17 cellular contexts compared by ENCODE assay signal in genomic region chr15:59828262-59828661, GRCh38.
A peak's percentile ranks its signal among the peaks of the same experiment; 100 is the strongest.
DNase-seq lines count a peak whose midpoint lies in the region; ATAC-seq and TF ChIP-seq lines count a peak whose summit lies in the region.
"Had no signal": no experiment of that assay in that cellular context is flagged by ENCODE, and none has a peak within 500 bp of the region (broad histone marks: within the 10 kb centered on the region; RNA-seq: fewer than 3 reads in every experiment).

No MANE protein-coding gene starts in this region.

- DNase-seq in MCF 10A (ENCODE audit: unreplicated experiment) (no peak), breast epithelium (ENCODE audit: low spot score in 2 of 2) (no peak), SJSA1 (ENCODE audit: low read depth in 1 of 2, low spot score in 2 of 2) (peak in 1 of 2 experiments; percentile 23), foreskin keratinocyte (peak; percentile 46 to 72), ovary (no peak), dorsolateral prefrontal cortex (no peak)
- DNase-seq: CD8-positive, alpha-beta T cell; COR-L47; DMS153; DMS79 treated with DMSO at 0.1 percent for 48 hours; EL; GM23248 had no signal

- no peak overlapping the region for H3K4me3 ChIP-seq in breast epithelium
- H3K4me3 ChIP-seq in SJSA1 = no peak overlapping the region; the same call in 1 of the 2 replicates
- no peak overlapping the region for H3K4me3 ChIP-seq in ovary
- no peak overlapping the region for H3K4me3 ChIP-seq in dorsolateral prefrontal cortex
- H3K4me3 ChIP-seq: GM23248 had no signal

- intact Hi-C loops in MCF 10A (cut with micrococcal nuclease) = no loop called here
- intact Hi-C loops in breast epithelium (cut with DNase I; ENCODE audit: low total_unique reads) = no loop called here
- intact Hi-C loops in ovary (cut with DNase I) = no loop called here
- intact Hi-C loops in dorsolateral prefrontal cortex (cut with DNase I) = no loop called here

- peaks cover 35% of the 10 kb centered on the region for H3K4me1 Mint-ChIP-seq in MCF 10A (ENCODE audit: insufficient read depth, unreplicated experiment)
- H3K4me1 Mint-ChIP-seq: CD14-positive monocyte, IgD-negative memory B cell had no signal

- H3K27ac ChIP-seq in breast epithelium = no peak overlapping the region
- peak overlapping the region; percentile 83 for H3K27ac ChIP-seq in SJSA1
- peak overlapping the region; percentile 56 for H3K27ac ChIP-seq in foreskin keratinocyte
- H3K27ac ChIP-seq in ovary = no peak overlapping the region
- no peak overlapping the region for H3K27ac ChIP-seq in dorsolateral prefrontal cortex
- H3K27ac ChIP-seq: 22Rv1, GM23248 had no signal

- H3K36me3 ChIP-seq in breast epithelium = no peaks in the 10 kb centered on the region
- H3K36me3 ChIP-seq in SJSA1 = no peaks in the 10 kb centered on the region
- no peaks in the 10 kb centered on the region for H3K36me3 ChIP-seq in ovary

- H3K27me3 ChIP-seq in breast epithelium (peaks cover 0 to 4% of the 10 kb centered on the region in 2 donors), SJSA1 (replicated peaks) (0 out of 2 replicates have a peak, but pooled peaks cover 2% of the 10 kb centered on the region), foreskin keratinocyte (no peaks in the 10 kb centered on the region), ovary (no peaks in the 10 kb centered on the region), dorsolateral prefrontal cortex (peaks cover 0 to 4% (median 0%) of the 10 kb centered on the region in 45 donors)

- H3K4me1 ChIP-seq in breast epithelium (no peaks in the 10 kb centered on the region), SJSA1 (replicated peaks) (peaks cover 57% of the 10 kb centered on the region), foreskin keratinocyte (peaks cover 52% of the 10 kb centered on the region), ovary (ENCODE audit: insufficient read depth) (no peaks in the 10 kb centered on the region)

- ATAC-seq in foreskin keratinocyte (no peak), GM19328 (IDR thresholded peaks at IDR 0.05; ENCODE audit: unreplicated experiment) (no peak), HG02798 (IDR thresholded peaks at IDR 0.05; ENCODE audit: poor library complexity, unreplicated experiment) (no peak)
- ATAC-seq: CD8-positive, alpha-beta T cell had no signal

- TF ChIP-seq POLR2A in breast epithelium (IDR thresholded peaks at IDR 0.05) (no peak), ovary (IDR thresholded peaks at IDR 0.05) (no peak)

- no peaks in the 10 kb centered on the region for H3K27me3 Mint-ChIP-seq in MCF 10A (ENCODE audit: insufficient read depth, unreplicated experiment)

- H3K9me3 ChIP-seq in breast epithelium (no peaks in the 10 kb centered on the region), SJSA1 (replicated peaks) (no peaks in the 10 kb centered on the region), ovary (no peaks in the 10 kb centered on the region)

- CTCF ChIA-PET in MCF 10A (lab: Yijun Ruan, JAX) = interaction anchor here (0.6 to 1.2 kb wide), 4 partner anchors 31 to 138 kb away, joined by 3 read pairs; no protein-coding TSS in a partner anchor

- H3K27ac Mint-ChIP-seq in MCF 10A (ENCODE audit: low read depth, unreplicated experiment) = peak overlapping the region; percentile 50
- H3K27ac Mint-ChIP-seq: CD14-positive monocyte; CD8-positive, alpha-beta T cell; IgD-negative memory B cell had no signal

- peak overlapping the region; percentile 42 for H3K4me3 Mint-ChIP-seq in MCF 10A (ENCODE audit: unreplicated experiment)
- H3K4me3 Mint-ChIP-seq: CD14-positive monocyte; CD8-positive, alpha-beta T cell; IgD-negative memory B cell had no signal

- POLR2A ChIA-PET in MCF 10A (lab: Yijun Ruan, JAX) = interaction anchor here (0.6 to 1.8 kb wide), 15 partner anchors 10 to 593 kb away, joined by 3 to 10 read pairs (median 3); no protein-coding TSS in a partner anchor

- H3K36me3 Mint-ChIP-seq in MCF 10A (ENCODE audit: insufficient read depth, unreplicated experiment) = peaks cover 9% of the 10 kb centered on the region
- H3K36me3 Mint-ChIP-seq: CD14-positive monocyte; CD8-positive, alpha-beta T cell; IgD-negative memory B cell had no signal

- peaks cover 7% of the 10 kb centered on the region for H3K9me3 Mint-ChIP-seq in MCF 10A (ENCODE audit: unreplicated experiment)

- no peak for TF ChIP-seq EP300 in ovary (IDR thresholded peaks at IDR 0.05)

- 26 to 36% (median 32%) methylated on average over 4 of the region's 4 CpGs for WGBS in ovary, 3 donors

- TF ChIP-seq CTCF in MCF 10A (IDR thresholded peaks at IDR 0.05; ENCODE audit: unreplicated experiment) (no peak), breast epithelium (IDR thresholded peaks at IDR 0.05) (no peak), foreskin keratinocyte (conservative IDR thresholded peaks at IDR 0.05) (no peak), ovary (IDR thresholded peaks at IDR 0.05) (no peak), dorsolateral prefrontal cortex (IDR thresholded peaks at IDR 0.05 in 54 of 56, conservative IDR thresholded peaks at IDR 0.05 in 2 of 56; ENCODE audit: low read depth in 1 of 56, partially characterized antibody in 56 of 56) (no peak)

- no TSS peak for BruUV-seq in MCF 10A (replicated peaks; lab: Mats Ljungman, UMichigan)

Comparison
In these comparisons a context has a peak if more than half of its experiments do, and no peak if none do; other contexts are left out.
1. DNase-seq: peak in foreskin keratinocyte (2 of 2); none in MCF 10A (single experiment), breast epithelium (0 of 2), ovary (0 of 5) and dorsolateral prefrontal cortex (0 of 10).
2. H3K27ac ChIP-seq: peak in SJSA1 (single experiment) and foreskin keratinocyte (single experiment); none in breast epithelium (0 of 2), ovary (0 of 2) and dorsolateral prefrontal cortex (0 of 59).